ENCODE assay signal across 11 cellular contexts in the genomic region with DNA sequence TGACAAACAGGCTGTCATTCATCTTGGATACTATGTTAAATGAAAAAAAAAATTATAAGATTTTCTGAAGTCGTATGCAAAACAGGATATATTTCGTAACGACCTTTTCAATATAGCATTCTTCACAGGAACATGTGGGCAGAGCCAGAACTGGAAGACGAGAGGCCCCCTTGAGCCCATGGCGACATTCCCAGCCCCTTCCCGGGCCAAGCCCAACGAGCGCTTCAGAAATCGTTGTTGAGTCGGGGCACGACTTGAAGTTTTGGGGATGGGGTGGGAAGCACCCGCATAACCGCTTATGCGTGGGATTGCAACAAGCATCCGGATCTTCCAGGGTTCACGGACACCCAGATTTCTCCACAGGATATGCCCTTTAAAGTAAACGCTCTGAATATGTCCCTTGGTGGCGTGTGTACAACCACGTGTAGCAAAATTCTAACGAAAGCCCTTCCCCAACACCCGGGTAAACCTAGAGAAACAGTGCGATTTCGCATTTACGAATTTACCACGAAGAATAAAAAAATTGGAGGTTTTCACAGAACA. TPM values are rescaled to one million over a fixed set of nuclear protein-coding genes. Genes with fewer than 3 reads are reported as not detected.
DNase-seq lines count a peak whose midpoint lies in the region; ATAC-seq and TF ChIP-seq lines count a peak whose summit lies in the region.
"Had no signal": no experiment of that assay in that cellular context is flagged by ENCODE, and none has a peak within 500 bp of the region (broad histone marks: within the 10 kb centered on the region; RNA-seq: fewer than 3 reads in every experiment).

No MANE protein-coding gene starts in this region.

- no peak overlapping the region for H2AFZ ChIP-seq in neuron (ENCODE audit: low read depth, low read length)

- TSS peak; percentile 58 for BruUV-seq in A673 (replicated peaks; lab: Mats Ljungman, UMichigan)

- ATAC-seq in HG03520 (IDR thresholded peaks at IDR 0.05; ENCODE audit: unreplicated experiment) (no peak), HG02798 (IDR thresholded peaks at IDR 0.05; ENCODE audit: poor library complexity, unreplicated experiment) (no peak)

- H3K27ac ChIP-seq in A673 (ENCODE audit: low read depth, low read length, poor library complexity, severe bottlenecking) (peak overlapping the region; percentile 43), HUES48 (ENCODE audit: low read depth, low read length) (no peak overlapping the region), caudate nucleus (ENCODE audit: low read depth, low read length) (no peak overlapping the region)

- H3K4me3 ChIP-seq in A673 (ENCODE audit: low read depth, low read length, poor library complexity, severe bottlenecking) (peak overlapping the region; percentile 54), HUES48 (ENCODE audit: low read depth, low read length) (peak overlapping the region; percentile 68), neuron (ENCODE audit: low read length) (peak overlapping the region; percentile 32)

- intact Hi-C loops in A673 (cut with micrococcal nuclease; ENCODE audit: unreplicated experiment): loop anchor here (5.0 kb wide), 1 partner anchor 218 kb away; no protein-coding TSS in a partner anchor

- H3K36me3 ChIP-seq in A673 (ENCODE audit: insufficient read depth, low read length, poor library complexity, severe bottlenecking) (no peaks in the 10 kb centered on the region), HUES48 (ENCODE audit: control insufficient read depth, insufficient read depth, low read length) (no peaks in the 10 kb centered on the region), neuron (ENCODE audit: insufficient read depth, low read length) (no peaks in the 10 kb centered on the region)

- peaks cover 5% of the 10 kb centered on the region for H3K9me3 ChIP-seq in A673 (ENCODE audit: low read depth, low read length, poor library complexity, severe bottlenecking)
- no peaks in the 10 kb centered on the region for H3K9me3 ChIP-seq in HUES48 (ENCODE audit: control insufficient read depth, insufficient read depth, low read length)
- no peaks in the 10 kb centered on the region for H3K9me3 ChIP-seq in neuron (ENCODE audit: low read length)

- CTCF ChIA-PET in A673 (lab: Charles Lee): interaction anchor here (0.6 kb wide), 1 partner anchor 768 kb away, joined by 4 read pairs; no protein-coding TSS in a partner anchor

- no peak for TF ChIP-seq CTCF in A673 (conservative IDR thresholded peaks at IDR 0.05; ENCODE audit: low read depth, low read length)

- no peaks in the 10 kb centered on the region for H3K4me1 ChIP-seq in A673 (ENCODE audit: insufficient read depth, low read length, poor library complexity, severe bottlenecking)
- H3K4me1 ChIP-seq in HUES48 (ENCODE audit: control insufficient read depth, insufficient read depth, low read length): no peaks in the 10 kb centered on the region; the same call in 1 of the 2 replicates
- no peaks in the 10 kb centered on the region for H3K4me1 ChIP-seq in neuron (ENCODE audit: insufficient read depth, low read length)

- POLR2A ChIA-PET in A673 (lab: Charles Lee; ENCODE audit: low non-redundant PET): no interaction called here

- DNase-seq in A673 (ENCODE audit: low spot score) (peak; percentile 26), ecto neural progenitor cell (ENCODE audit: low spot score) (peak; percentile 52), caudate nucleus (lab: John Stamatoyannopoulos, UW) (no peak), MV-4-11 (lab: John Stamatoyannopoulos, UW) (no peak)
- DNase-seq: activated naive CD4-positive, alpha-beta T cell treated with Interleukin-2 at 50 U/mL for 16 hours; foreskin melanocyte had no signal

- H3K27me3 ChIP-seq in A673 (replicated peaks; ENCODE audit: insufficient read depth, low read depth, low read length, poor library complexity) (peaks cover 24% of the 10 kb centered on the region), HUES48 (ENCODE audit: control insufficient read depth, insufficient read depth, low read length) (peaks cover 52% of the 10 kb centered on the region), neuron (ENCODE audit: insufficient read depth, low read length) (peaks cover 38% of the 10 kb centered on the region)

- peak overlapping the region; percentile 59 for H3K9ac ChIP-seq in HUES48 (ENCODE audit: low read depth, low read length)

RNA-seq across cellular contexts. Expression of gene C14orf39, which starts 0.7 kb away (rescaled TPM):
- 1.5 and 3.1 TPM in 2 replicates for total RNA-seq in A673 (2021)
- total RNA-seq: mucosa of gallbladder had no signal

RNA-seq across cellular contexts. Expression of gene SIX6, which starts 23.8 kb away (rescaled TPM):
- total RNA-seq in A673 (2021): 0.13 and 0.28 TPM in 2 replicates
- total RNA-seq: mucosa of gallbladder had no signal

Comparison
In these comparisons a context has a peak if more than half of its experiments do, and no peak if none do; other contexts are left out.
1. DNase-seq: peak in A673 (single experiment) and ecto neural progenitor cell (single experiment); none in caudate nucleus (0 of 61) and MV-4-11 (single experiment).
2. Peak in every context shown above with its lines, with median percentiles within 50 percentile points of each other: H3K4me3 ChIP-seq.